ENCODE assay signal across 1 cellular context in genomic region chr1:167054531-167054930, GRCh38.
TF ChIP-seq lines count a peak whose summit lies in the region.

No MANE protein-coding gene starts in this region.

TF ChIP-seq in IMR-90, 13 proteins besides CTCF, POLR2A, EP300 and RAD21 (continued from another document):
- TF ChIP-seq ELK1 (IDR thresholded peaks at IDR 0.05; ENCODE audit: borderline replicate concordance, low read depth, low read length) (no peak), CEBPB (IDR thresholded peaks at IDR 0.05; ENCODE audit: low read depth, low read length) (no peak), MXI1 (IDR thresholded peaks at IDR 0.05; ENCODE audit: borderline replicate concordance, low read depth, low read length) (no peak), NFE2L2 (IDR thresholded peaks at IDR 0.05; ENCODE audit: low read depth, low read length) (no peak), MAZ (IDR thresholded peaks at IDR 0.05; ENCODE audit: borderline replicate concordance, low read depth, low read length) (no peak), FOS (IDR thresholded peaks at IDR 0.05; ENCODE audit: low read depth, low read length) (no peak)
